22 cellular contexts compared by ENCODE assay signal in the genomic region with DNA sequence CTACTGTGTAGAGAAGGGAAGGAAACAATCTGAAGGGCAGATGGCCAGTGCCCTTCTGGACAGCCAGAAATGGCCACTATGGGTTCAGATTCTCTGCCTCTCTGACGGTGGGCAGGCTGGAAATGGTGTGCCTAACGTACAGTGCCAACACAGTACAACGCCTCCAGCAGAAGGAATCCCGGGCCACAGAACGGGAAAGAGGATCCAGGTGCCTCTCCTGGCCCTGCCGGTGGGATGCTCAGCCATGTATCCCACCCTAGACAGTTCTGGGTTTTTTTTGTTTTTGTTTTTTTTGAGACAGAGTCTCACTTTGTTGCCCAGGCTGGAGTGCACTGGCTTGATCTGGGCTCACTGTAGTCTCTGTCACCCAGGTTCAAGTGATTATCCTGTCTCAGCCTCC.
DNase-seq lines count a peak whose midpoint lies in the region; ATAC-seq, FAIRE-seq and TF ChIP-seq lines count a peak whose summit lies in the region.
"Had no signal": no experiment of that assay in that cellular context is flagged by ENCODE, and none has a peak within 500 bp of the region (broad histone marks: within the 10 kb centered on the region; RNA-seq: fewer than 3 reads in every experiment).

No MANE protein-coding gene starts in this region.

- intact Hi-C loops in GM12878 (cut with micrococcal nuclease; ENCODE audit: unreplicated experiment) (no loop called here), posterior vena cava (cut with DNase I) (no loop called here)

- peaks cover 39% of the 10 kb centered on the region for H3K36me3 Mint-ChIP-seq in stimulated activated naive CD8-positive, alpha-beta T cell treated with anti-CD3 and anti-CD28 coated beads, Interleukin-15, Interleukin-2, amounts not matched to agents 100 ng/mL and 50 ng/mL, for 24 hours (ENCODE audit: low read depth)
- peaks cover 34 to 63% of the 10 kb centered on the region in 2 donors for H3K36me3 Mint-ChIP-seq in stimulated activated naive B cell treated with anti-CD40 and anti-IgM and Interleukin-4, amounts not matched to agents 10 μg/mL and 1 μg/mL and 100 μg/mL, for 72 hours

- H3K4me2 ChIP-seq in GM12878 (ENCODE audit: control insufficient read depth, insufficient read depth) = no peak overlapping the region
- H3K4me2 ChIP-seq: BLaER1 had no signal

- H3K4me1 ChIP-seq in GM12878 (ENCODE audit: control insufficient read depth, insufficient read depth, low read length) = no peaks in the 10 kb centered on the region
- H3K4me1 ChIP-seq: HAP-1 had no signal

- no peaks in the 10 kb centered on the region for H3K9me3 ChIP-seq in GM12878 (replicated peaks; ENCODE audit: control insufficient read depth, insufficient read depth, low read length)
- H3K9me3 ChIP-seq: BLaER1, HAP-1 had no signal

- RAD21 ChIA-PET in GM12878 (lab: Charles Lee; ENCODE audit: unreplicated experiment) = no interaction called here

- no peak overlapping the region for H2AFZ ChIP-seq in GM12878 (ENCODE audit: control insufficient read depth, low read depth, low read length)

- no peak for ATAC-seq in stimulated activated naive CD8-positive, alpha-beta T cell treated with anti-CD3 and anti-CD28 coated beads, Interleukin-15, Interleukin-2, amounts not matched to agents 100 U/mL and 50 U/mL, for 24 hours
- no peak for ATAC-seq in GM12878
- no peak for ATAC-seq in stimulated activated naive B cell treated with anti-CD40 and anti-IgM and Interleukin-4, amounts not matched to agents 10 μg/mL and 1 μg/mL and 100 μg/mL, for 72 hours (replicated peaks)

- TF ChIP-seq RAD21 in GM12878 (IDR thresholded peaks at IDR 0.05; ENCODE audit: insufficient read depth, low read depth, low read length) = no peak

- H3K27ac Mint-ChIP-seq in stimulated activated naive CD8-positive, alpha-beta T cell treated with anti-CD3 and anti-CD28 coated beads, Interleukin-15, Interleukin-2, amounts not matched to agents 100 ng/mL and 50 ng/mL, for 24 hours = peak overlapping the region; percentile 40
- H3K27ac Mint-ChIP-seq in stimulated activated naive B cell treated with anti-CD40 and anti-IgM and Interleukin-4, amounts not matched to agents 10 μg/mL and 1 μg/mL and 100 μg/mL, for 72 hours = peak overlapping the region; percentile 83
- H3K27ac Mint-ChIP-seq: CD4-positive, alpha-beta T cell; HFFc6 had no signal

- BruUV-seq in GM12878 (replicated peaks; lab: Mats Ljungman, UMichigan) = no TSS peak

- no peak for FAIRE-seq in GM12878 (lab: Jason Lieb, UNC)
- FAIRE-seq: D721Med, GM18507, H54 had no signal

- in situ Hi-C loops in GM12878 (cut with MboI) = no loop called here

- H3K4me1 Mint-ChIP-seq in stimulated activated naive CD8-positive, alpha-beta T cell treated with anti-CD3 and anti-CD28 coated beads, Interleukin-15, Interleukin-2, amounts not matched to agents 100 ng/mL and 50 ng/mL, for 24 hours (ENCODE audit: low read depth) = peaks cover 14% of the 10 kb centered on the region
- H3K4me1 Mint-ChIP-seq in stimulated activated naive B cell treated with anti-CD40 and anti-IgM and Interleukin-4, amounts not matched to agents 10 μg/mL and 1 μg/mL and 100 μg/mL, for 72 hours = peaks cover 11 to 33% of the 10 kb centered on the region in 2 donors

- CTCF ChIA-PET in GM12878 (lab: Yijun Ruan, JAX) = no interaction called here

- H3K27ac ChIP-seq in GM12878 (ENCODE audit: control insufficient read depth, insufficient read depth) = no peak overlapping the region
- H3K27ac ChIP-seq: BLaER1, C4-2B had no signal

- no peak overlapping the region for H3K4me3 Mint-ChIP-seq in stimulated activated naive CD8-positive, alpha-beta T cell treated with anti-CD3 and anti-CD28 coated beads, Interleukin-15, Interleukin-2, amounts not matched to agents 100 ng/mL and 50 ng/mL, for 24 hours
- H3K4me3 Mint-ChIP-seq in stimulated activated naive B cell treated with anti-CD40 and anti-IgM and Interleukin-4, amounts not matched to agents 10 μg/mL and 1 μg/mL and 100 μg/mL, for 72 hours = no peak overlapping the region
- H3K4me3 Mint-ChIP-seq: CD4-positive, alpha-beta T cell; CD8-positive, alpha-beta memory T cell; HFFc6 had no signal

- no peak overlapping the region for H3K9ac ChIP-seq in GM12878 (ENCODE audit: control insufficient read depth, insufficient read depth, low read length)
- H3K9ac ChIP-seq: BLaER1 had no signal

- no peak for DNase-seq in stimulated activated naive CD8-positive, alpha-beta T cell treated with anti-CD3 and anti-CD28 coated beads, Interleukin-15, Interleukin-2, amounts not matched to agents 100 U/mL and 50 U/mL, for 24 hours
- DNase-seq in GM12878 (ENCODE audit: low read depth, low spot score) = no peak
- DNase-seq in posterior vena cava (ENCODE audit: low spot score) = peak; percentile 57
- DNase-seq in stimulated activated naive B cell treated with anti-CD40 and anti-IgM and Interleukin-4, amounts not matched to agents 10 μg/mL and 1 μg/mL and 100 μg/mL, for 72 hours = no peak
- DNase-seq in activated CD4-positive, alpha-beta T cell treated with anti-CD3 and anti-CD28 coated beads, Interleukin-2, amount 50 U/mL, for 4 hours = no peak
- no peak for DNase-seq in globus pallidus (ENCODE audit: low spot score)
- DNase-seq in iPS-NIHi11 (ENCODE audit: low spot score) = no peak
- DNase-seq: CD4-positive, alpha-beta T cell; CD8-positive, alpha-beta memory T cell; DMS 273 treated with DMSO at 0.1 percent for 48 hours; DMS79; EL; GDM1; GOT3; HFFc6 had no signal

- H3K36me3 ChIP-seq in GM12878 (ENCODE audit: control insufficient read depth in 2 of 2, insufficient read depth in 2 of 2, low read length in 1 of 2) = peaks cover 19 to 24% of the 10 kb centered on the region in 2 experiments; a peak in 3 of 4 replicates
- H3K36me3 ChIP-seq: HAP-1 had no signal

- TF ChIP-seq POLR2A in GM12878 (IDR thresholded peaks at IDR 0.05; ENCODE audit: low read depth, low read length) = no peak

- SMC1A ChIA-PET in GM12878 (lab: Charles Lee; ENCODE audit: uncharacterized antibody, unreplicated experiment) = no interaction called here

- H3K4me3 ChIP-seq in GM12878 = no peak overlapping the region
- H3K4me3 ChIP-seq: BLaER1, HAP-1 had no signal

- 100% methylated on average over 6 of the region's 6 CpGs for WGBS in GM12878 (ENCODE audit: insufficient coverage, insufficient replicate concordance, low lambda C conversion rate, missing lambda C conversion rate)

- POLR2A ChIA-PET in GM12878 (lab: Charles Lee) = no interaction called here

- no peaks in the 10 kb centered on the region for H3K27me3 Mint-ChIP-seq in stimulated activated naive CD8-positive, alpha-beta T cell treated with anti-CD3 and anti-CD28 coated beads, Interleukin-15, Interleukin-2, amounts not matched to agents 100 ng/mL and 50 ng/mL, for 24 hours
- no peaks in the 10 kb centered on the region for H3K27me3 Mint-ChIP-seq in stimulated activated naive B cell treated with anti-CD40 and anti-IgM and Interleukin-4, amounts not matched to agents 10 μg/mL and 1 μg/mL and 100 μg/mL, for 72 hours
- H3K27me3 Mint-ChIP-seq: CD4-positive, alpha-beta T cell had no signal

- no peaks in the 10 kb centered on the region for H3K9me3 Mint-ChIP-seq in stimulated activated naive CD8-positive, alpha-beta T cell treated with anti-CD3 and anti-CD28 coated beads, Interleukin-15, Interleukin-2, amounts not matched to agents 100 ng/mL and 50 ng/mL, for 24 hours
- no peaks in the 10 kb centered on the region for H3K9me3 Mint-ChIP-seq in stimulated activated naive B cell treated with anti-CD40 and anti-IgM and Interleukin-4, amounts not matched to agents 10 μg/mL and 1 μg/mL and 100 μg/mL, for 72 hours
- H3K9me3 Mint-ChIP-seq: CD4-positive, alpha-beta T cell; CD8-positive, alpha-beta memory T cell; HFFc6 had no signal

- no peak for TF ChIP-seq CTCF in GM12878 (IDR thresholded peaks at IDR 0.05 in 2 of 3, conservative IDR thresholded peaks at IDR 0.05 in 1 of 3; ENCODE audit: control insufficient read depth in 2 of 3, extremely low read depth in 1 of 3, insufficient read depth in 1 of 3, low read depth in 3 of 3, low read length in 3 of 3)

- H3K79me2 ChIP-seq in GM12878 (ENCODE audit: control insufficient read depth, insufficient read depth, low read length) = no peaks in the 10 kb centered on the region

- TF ChIP-seq EP300 in GM12878 (IDR thresholded peaks at IDR 0.05; ENCODE audit: borderline replicate concordance in 1 of 2, control insufficient read depth in 1 of 2, low read depth in 2 of 2, low read length in 2 of 2) = no peak

- H4K20me1 ChIP-seq in GM12878 (ENCODE audit: control insufficient read depth, insufficient read depth) = 0 out of 2 replicates have a peak, but pooled peaks cover 3% of the 10 kb centered on the region

- no peaks in the 10 kb centered on the region for H3K27me3 ChIP-seq in GM12878 (replicated peaks in 1 of 2; ENCODE audit: control insufficient read depth in 2 of 2, insufficient read depth in 2 of 2, low read length in 1 of 2)
- H3K27me3 ChIP-seq: BLaER1 had no signal

TF ChIP-seq in GM12878, 131 proteins besides CTCF, POLR2A, EP300 and RAD21:
- TF ChIP-seq TBL1XR1 (IDR thresholded peaks at IDR 0.05; ENCODE audit: low read depth, low read length) (no peak), POLR2AphosphoS5 (IDR thresholded peaks at IDR 0.05; ENCODE audit: low read length) (peak; percentile 58; the same call in 1 of the 2 replicates)
